In genomic region chr7:100407285-100408180, GRCh38 we compare ENCODE assay signal across 8 cellular contexts. TPM values are rescaled to one million over a fixed set of nuclear protein-coding genes. Genes with fewer than 3 reads are reported as not detected.
DNase-seq lines count a peak whose midpoint lies in the region; ATAC-seq, FAIRE-seq and TF ChIP-seq lines count a peak whose summit lies in the region.

No MANE protein-coding gene starts in this region.

- dilution Hi-C loops in keratinocyte (cut with MboI; ENCODE audit: extremely low pct_ligation_motif_present, low sequenced_read_pairs) = no loop called here

- H3K27ac ChIP-seq in A673 (ENCODE audit: low read depth, low read length, poor library complexity, severe bottlenecking) (no peak overlapping the region), RWPE2 (ENCODE audit: poor library complexity, severe bottlenecking) (no peak overlapping the region), GM12878 (ENCODE audit: control insufficient read depth, insufficient read depth) (no peak overlapping the region), keratinocyte (ENCODE audit: control insufficient read depth, insufficient read depth, low read length) (no peak overlapping the region)

- H3K9me3 ChIP-seq in A673 (ENCODE audit: low read depth, low read length, poor library complexity, severe bottlenecking) = no peaks in the 10 kb centered on the region
- no peaks in the 10 kb centered on the region for H3K9me3 ChIP-seq in RWPE2 (ENCODE audit: severe bottlenecking)
- no peaks in the 10 kb centered on the region for H3K9me3 ChIP-seq in GM12878 (replicated peaks; ENCODE audit: control insufficient read depth, insufficient read depth, low read length)
- H3K9me3 ChIP-seq in keratinocyte (ENCODE audit: control insufficient read depth, low read depth, low read length) = no peaks in the 10 kb centered on the region

- TF ChIP-seq RAD21 in GM12878 (IDR thresholded peaks at IDR 0.05; ENCODE audit: insufficient read depth, low read depth, low read length) = peak; percentile 87

- in situ Hi-C loops in KBM-7 (cut with MboI; ENCODE audit: low pct_unique_long_range_greater_than_20kb, low sequenced_read_pairs) (no loop called here), GM12878 (cut with MboI) (loop anchor here (5.0 kb wide), 1 partner anchor 275 kb away; no protein-coding TSS in a partner anchor)

- POLR2A ChIA-PET in A673 (lab: Charles Lee; ENCODE audit: low non-redundant PET) (interaction anchor here (0.6 kb wide), 1 partner anchor 439 kb away, joined by 3 read pairs; no protein-coding TSS in a partner anchor), GM12878 (lab: Charles Lee) (interaction anchor here (0.7 to 2.4 kb wide), 19 partner anchors 9 to 207 kb away, joined by 3 to 10 read pairs (median 4); partner anchors contain the start of genes MEPCE, PPP1R35 and ZCWPW1)

- no peak overlapping the region for H3K9ac ChIP-seq in GM12878 (ENCODE audit: control insufficient read depth, insufficient read depth, low read length)
- H3K9ac ChIP-seq in keratinocyte (ENCODE audit: control insufficient read depth, extremely low read depth, insufficient read depth, low read length) = no peak overlapping the region

- peaks cover 9% of the 10 kb centered on the region for H3K27me3 ChIP-seq in A673 (replicated peaks; ENCODE audit: insufficient read depth, low read depth, low read length, poor library complexity)
- H3K27me3 ChIP-seq in RWPE2 (ENCODE audit: insufficient read depth, poor library complexity, severe bottlenecking) = no peaks in the 10 kb centered on the region
- H3K27me3 ChIP-seq in GM12878 (replicated peaks in 1 of 2; ENCODE audit: control insufficient read depth in 2 of 2, insufficient read depth in 2 of 2, low read length in 1 of 2) = no peaks in the 10 kb centered on the region
- peaks cover 2% of the 10 kb centered on the region for H3K27me3 ChIP-seq in keratinocyte (ENCODE audit: control insufficient read depth, extremely low read depth, insufficient read depth, low read length)

- TF ChIP-seq EP300 in GM12878 (IDR thresholded peaks at IDR 0.05; ENCODE audit: borderline replicate concordance in 1 of 2, control insufficient read depth in 1 of 2, low read depth in 2 of 2, low read length in 2 of 2) = no peak

- CTCF ChIA-PET in A673 (lab: Charles Lee) = interaction anchor here (0.6 kb wide), 1 partner anchor 275 kb away, joined by 3 read pairs; no protein-coding TSS in a partner anchor
- CTCF ChIA-PET in GM12878 (lab: Yijun Ruan, JAX) = interaction anchor here (0.6 to 4.0 kb wide), 49 partner anchors 8 to 489 kb away, joined by 3 to 134 read pairs (median 5); partner anchors contain the start of genes LAMTOR4, PILRA, PILRB and TSC22D4

- WGBS in GM12878 (ENCODE audit: insufficient coverage, insufficient replicate concordance, low lambda C conversion rate, missing lambda C conversion rate) = 23% methylated on average over 12 of the region's 12 CpGs

- no TSS peak for BruUV-seq in A673 (replicated peaks; lab: Mats Ljungman, UMichigan)
- no TSS peak for BruUV-seq in GM12878 (replicated peaks; lab: Mats Ljungman, UMichigan)

- no peak overlapping the region for H3K4me3 ChIP-seq in A673 (ENCODE audit: low read depth, low read length, poor library complexity, severe bottlenecking)
- H3K4me3 ChIP-seq in RWPE2 (ENCODE audit: severe bottlenecking) = no peak overlapping the region
- no peak overlapping the region for H3K4me3 ChIP-seq in GM12878
- H3K4me3 ChIP-seq in keratinocyte (ENCODE audit: control insufficient read depth in 2 of 3, extremely low read depth in 1 of 3, insufficient read depth in 2 of 3, low read depth in 1 of 3, low read length in 3 of 3) = no peak overlapping the region

- H3K79me2 ChIP-seq in GM12878 (ENCODE audit: control insufficient read depth, insufficient read depth, low read length) (no peaks in the 10 kb centered on the region), keratinocyte (ENCODE audit: control insufficient read depth, insufficient read depth, low read length) (no peaks in the 10 kb centered on the region)

- H3K4me2 ChIP-seq in GM12878 (ENCODE audit: control insufficient read depth, insufficient read depth) = no peak overlapping the region
- no peak overlapping the region for H3K4me2 ChIP-seq in keratinocyte (ENCODE audit: control insufficient read depth, extremely low read depth, insufficient read depth, low read depth, low read length)

- DNase-seq in A673 (ENCODE audit: low spot score) (peak; percentile 80), GM04503 (ENCODE audit: low read depth) (peak; percentile 34), KBM-7 (peak; percentile 80), RWPE2 (ENCODE audit: low spot score) (no peak), GM12878 (ENCODE audit: low read depth, low spot score) (peak; percentile 66), keratinocyte (ENCODE audit: low read depth, low spot score) (no peak)
- DNase-seq in stimulated activated CD8-positive, alpha-beta memory T cell treated with anti-CD3 and anti-CD28 coated beads, Interleukin-4, amount 100 ng/mL, for 48 hours = peak; percentile 33

- intact Hi-C loops in A673 (cut with micrococcal nuclease; ENCODE audit: unreplicated experiment) (loop anchor here (5.0 kb wide), 1 partner anchor 275 kb away; no protein-coding TSS in a partner anchor), GM12878 (cut with micrococcal nuclease; ENCODE audit: unreplicated experiment) (loop anchor here (1.0 to 5.0 kb wide), 4 partner anchors 33 to 275 kb away; partner anchors contain the start of gene PILRB)

- no peak for TF ChIP-seq POLR2A in GM12878 (IDR thresholded peaks at IDR 0.05; ENCODE audit: low read depth, low read length)

- peak overlapping the region; percentile 18; the same call in 1 of the 2 replicates for H2AFZ ChIP-seq in GM12878 (ENCODE audit: control insufficient read depth, low read depth, low read length)
- H2AFZ ChIP-seq in keratinocyte (ENCODE audit: control insufficient read depth, low read length) = no peak overlapping the region

- RAD21 ChIA-PET in GM12878 (lab: Charles Lee; ENCODE audit: unreplicated experiment) = interaction anchor here (0.5 to 3.7 kb wide), 40 partner anchors 8 to 274 kb away, joined by 3 to 89 read pairs (median 5); partner anchors contain the start of genes FBXO24, GAL3ST4, LAMTOR4 and LRCH4

- ATAC-seq in RWPE2 (ENCODE audit: low read depth) = peak; percentile 85
- ATAC-seq in GM12878 = peak; percentile 98
- ATAC-seq in HG03025 (IDR thresholded peaks at IDR 0.05; ENCODE audit: low FRiP score, unreplicated experiment) = no peak

- H3K4me1 ChIP-seq in A673 (ENCODE audit: insufficient read depth, low read length, poor library complexity, severe bottlenecking) = no peaks in the 10 kb centered on the region
- H3K4me1 ChIP-seq in RWPE2 (ENCODE audit: insufficient read depth, poor library complexity, severe bottlenecking) = no peaks in the 10 kb centered on the region
- peaks cover 7% of the 10 kb centered on the region for H3K4me1 ChIP-seq in GM12878 (ENCODE audit: control insufficient read depth, insufficient read depth, low read length)
- H3K4me1 ChIP-seq in keratinocyte (ENCODE audit: control insufficient read depth, extremely low read depth, insufficient read depth, low read length) = peaks cover 5% of the 10 kb centered on the region

- H3K36me3 ChIP-seq in A673 (ENCODE audit: insufficient read depth, low read length, poor library complexity, severe bottlenecking) = no peaks in the 10 kb centered on the region
- no peaks in the 10 kb centered on the region for H3K36me3 ChIP-seq in RWPE2 (ENCODE audit: low read depth)
- H3K36me3 ChIP-seq in GM12878 (ENCODE audit: control insufficient read depth in 2 of 2, insufficient read depth in 2 of 2, low read length in 1 of 2) = no peaks in the 10 kb centered on the region
- no peaks in the 10 kb centered on the region for H3K36me3 ChIP-seq in keratinocyte (ENCODE audit: control insufficient read depth in 2 of 2, extremely low read depth in 1 of 2, insufficient read depth in 2 of 2, low read length in 2 of 2)

- FAIRE-seq in GM12878 (lab: Jason Lieb, UNC) (peak; percentile 96), keratinocyte (lab: Jason Lieb, UNC) (peak; percentile 39)

- SMC1A ChIA-PET in GM12878 (lab: Charles Lee; ENCODE audit: uncharacterized antibody, unreplicated experiment) = interaction anchor here (0.8 to 4.5 kb wide), 35 partner anchors 8 to 274 kb away, joined by 3 to 65 read pairs (median 5); partner anchors contain the start of genes MEPCE and ZCWPW1

- H4K20me1 ChIP-seq in GM12878 (ENCODE audit: control insufficient read depth, insufficient read depth) (no peaks in the 10 kb centered on the region), keratinocyte (ENCODE audit: control insufficient read depth, extremely low read depth, insufficient read depth, low read length) (no peaks in the 10 kb centered on the region)

- TF ChIP-seq CTCF in A673 (conservative IDR thresholded peaks at IDR 0.05; ENCODE audit: low read depth, low read length) (peak; percentile 70), RWPE2 (IDR thresholded peaks at IDR 0.05; ENCODE audit: poor library complexity, severe bottlenecking) (peak; percentile 78), GM12878 (IDR thresholded peaks at IDR 0.05 in 2 of 3, conservative IDR thresholded peaks at IDR 0.05 in 1 of 3; ENCODE audit: control insufficient read depth in 2 of 3, extremely low read depth in 1 of 3, insufficient read depth in 1 of 3, low read depth in 3 of 3, low read length in 3 of 3) (peak; percentile 69 to 82 (median 71)), keratinocyte (optimal IDR thresholded peaks at IDR 0.05 in 1 of 3, IDR thresholded peaks at IDR 0.05 in 1 of 3, conservative IDR thresholded peaks at IDR 0.05 in 1 of 3; ENCODE audit: extremely low read depth in 1 of 3, insufficient read depth in 2 of 3, low read length in 3 of 3) (peak; percentile 57 to 63 (median 61))

- H3K9me1 ChIP-seq in keratinocyte (ENCODE audit: control insufficient read depth, extremely low read depth, insufficient read depth, low read length) = no peaks in the 10 kb centered on the region

RNA-seq across cellular contexts. Expression of gene ZCWPW1, which starts 21.0 kb away (rescaled TPM):
- total RNA-seq in A673 (2021) (0.45 and 1.1 TPM in 2 replicates), GM12878 (2014; rRNA removed) (2.5 and 3.8 TPM in 2 replicates), GM12878 (2014; rRNA removed; fragmentation: Illumina TruSeq; extraction: Trizol) (3.8 and 4.4 TPM in 2 replicates), GM12878 (2021) (3.3 and 3.7 TPM in 2 replicates)
- total RNA-seq in GM12878 (2013; cell fraction: nucleolus; rRNA removed) = 6.6 and 6.8 TPM in 2 replicates
- 4.2 TPM for polyA plus RNA-seq in GM12878 (2011; ENCODE audit: low read depth)
- polyA plus RNA-seq in GM12878 (2011; rRNA removed) (2.9 and 4.6 TPM in 2 replicates), GM12878 (2014; fragmentation: Illumina TruSeq; extraction: Trizol) (3.9 and 4.3 TPM in 2 replicates), GM12878 (2014; fragmentation: Nextera tagmentation; extraction: Ambion mirVana) (1 to 10 TPM; 1.3 to 2.3 TPM), GM12878 (2014; rRNA removed) (4.4 and 5.1 TPM in 2 replicates), GM12878 (2016; fragmentation: Nextera tagmentation; extraction: Ambion mirVana) (1 to 10 TPM; 3.5 to 3.9 TPM), keratinocyte (1.4 to 2.0 TPM (median 1.7 TPM) in 3 replicates)
- polyA plus RNA-seq in GM12878 (2011; cell fraction: cytosol; rRNA removed) = 2.3 and 3.0 TPM in 2 replicates
- 6.2 and 7.2 TPM in 2 replicates for polyA plus RNA-seq in GM12878 (2011; cell fraction: nucleus; rRNA removed)
- 3.7 and 4.0 TPM in 2 replicates for polyA plus RNA-seq in GM12878 (2012)
- polyA minus RNA-seq in GM12878 (2011; rRNA and poly(A)+ RNA removed) = 1.5 and 2.0 TPM in 2 replicates
- 1.3 and 2.1 TPM in 2 replicates for polyA minus RNA-seq in GM12878 (2011; cell fraction: cytosol; rRNA and poly(A)+ RNA removed)
- polyA minus RNA-seq in GM12878 (2011; cell fraction: nucleus; rRNA and poly(A)+ RNA removed) = 1.8 and 1.9 TPM in 2 replicates
- polyA plus RNA-seq in keratinocyte (2011; ENCODE audit: low read depth) = 2.9 TPM
- 1.4 TPM in 2 replicates for polyA plus RNA-seq in keratinocyte (2011; cell fraction: cytosol; rRNA removed)
- polyA plus RNA-seq in keratinocyte (2011; cell fraction: nucleus; rRNA removed) = 2.8 and 3.1 TPM in 2 replicates
- polyA plus RNA-seq in keratinocyte (2012; ENCODE audit: low replicate concordance) = 1.9 and 2.6 TPM in 2 replicates
- polyA minus RNA-seq in keratinocyte = 0.16 to 0.54 TPM in 2 of 3 replicates, not detected in the other
- not detected for polyA minus RNA-seq in keratinocyte (2011; cell fraction: cytosol; rRNA and poly(A)+ RNA removed)
- polyA minus RNA-seq in keratinocyte (2011; cell fraction: nucleus; rRNA and poly(A)+ RNA removed) = 0.84 and 0.85 TPM in 2 replicates

RNA-seq across cellular contexts. Expression of gene MEPCE, which starts 22.1 kb away (rescaled TPM):
- 65.3 and 85.9 TPM in 2 replicates for total RNA-seq in A673 (2021)
- 21.3 and 27.2 TPM in 2 replicates for total RNA-seq in GM12878 (2013; cell fraction: nucleolus; rRNA removed)
- total RNA-seq in GM12878 (2014; rRNA removed) = 33.8 and 39.6 TPM in 2 replicates
- total RNA-seq in GM12878 (2014; rRNA removed; fragmentation: Illumina TruSeq; extraction: Trizol) = 22.8 and 26.0 TPM in 2 replicates
- 46.0 and 48.0 TPM in 2 replicates for total RNA-seq in GM12878 (2021)
- polyA plus RNA-seq in GM12878 (2011; ENCODE audit: low read depth) = 17.6 TPM
- 9.1 and 16.2 TPM in 2 replicates for polyA plus RNA-seq in GM12878 (2011; rRNA removed)
- 17.2 and 23.4 TPM in 2 replicates for polyA plus RNA-seq in GM12878 (2011; cell fraction: cytosol; rRNA removed)
- 33.6 and 46.8 TPM in 2 replicates for polyA plus RNA-seq in GM12878 (2011; cell fraction: nucleus; rRNA removed)
- 31.5 and 32.5 TPM in 2 replicates for polyA plus RNA-seq in GM12878 (2012)
- polyA plus RNA-seq in GM12878 (2014; fragmentation: Illumina TruSeq; extraction: Trizol) = 15.1 and 35.8 TPM in 2 replicates
- 10 to 100 TPM in 1 of 2 experiments, 1 to 10 TPM in 1; 8.2 to 12.6 TPM for polyA plus RNA-seq in GM12878 (2014; fragmentation: Nextera tagmentation; extraction: Ambion mirVana)
- polyA plus RNA-seq in GM12878 (2014; rRNA removed) = 32.3 and 42.0 TPM in 2 replicates
- polyA plus RNA-seq in GM12878 (2016; fragmentation: Nextera tagmentation; extraction: Ambion mirVana) = 10 to 100 TPM; 14.9 to 18.1 TPM
- polyA minus RNA-seq in GM12878 (2011; rRNA and poly(A)+ RNA removed) = 23.3 and 38.0 TPM in 2 replicates
- 12.3 and 15.0 TPM in 2 replicates for polyA minus RNA-seq in GM12878 (2011; cell fraction: cytosol; rRNA and poly(A)+ RNA removed)
- 23.2 and 40.4 TPM in 2 replicates for polyA minus RNA-seq in GM12878 (2011; cell fraction: nucleus; rRNA and poly(A)+ RNA removed)
- polyA plus RNA-seq in keratinocyte = 10.6 to 14.7 TPM (median 10.8 TPM) in 3 replicates
- polyA plus RNA-seq in keratinocyte (2011; ENCODE audit: low read depth) = 7.9 TPM
- 6.6 and 10.3 TPM in 2 replicates for polyA plus RNA-seq in keratinocyte (2011; cell fraction: cytosol; rRNA removed)
- polyA plus RNA-seq in keratinocyte (2011; cell fraction: nucleus; rRNA removed) = 20.1 and 26.0 TPM in 2 replicates
- 19.7 and 22.2 TPM in 2 replicates for polyA plus RNA-seq in keratinocyte (2012; ENCODE audit: low replicate concordance)
- polyA minus RNA-seq in keratinocyte = 18.5 to 33.5 TPM (median 19.0 TPM) in 3 replicates
- 18.2 TPM for polyA minus RNA-seq in keratinocyte (2011; cell fraction: cytosol; rRNA and poly(A)+ RNA removed)
- polyA minus RNA-seq in keratinocyte (2011; cell fraction: nucleus; rRNA and poly(A)+ RNA removed) = 15.1 and 15.7 TPM in 2 replicates

RNA-seq across cellular contexts. Expression of gene PPP1R35, which starts 28.8 kb away (rescaled TPM):
- 27.3 and 37.3 TPM in 2 replicates for total RNA-seq in A673 (2021)
- 12.0 and 12.4 TPM in 2 replicates for total RNA-seq in GM12878 (2013; cell fraction: nucleolus; rRNA removed)
- 51.3 and 55.5 TPM in 2 replicates for total RNA-seq in GM12878 (2014; rRNA removed)
- total RNA-seq in GM12878 (2014; rRNA removed; fragmentation: Illumina TruSeq; extraction: Trizol) = 14.1 and 19.6 TPM in 2 replicates
- 58.1 and 61.0 TPM in 2 replicates for total RNA-seq in GM12878 (2021)
- 6.0 TPM for polyA plus RNA-seq in GM12878 (2011; ENCODE audit: low read depth)
- polyA plus RNA-seq in GM12878 (2011; rRNA removed) = 7.9 and 15.2 TPM in 2 replicates
- polyA plus RNA-seq in GM12878 (2011; cell fraction: cytosol; rRNA removed) = 19.4 and 34.8 TPM in 2 replicates
- 54.8 and 58.1 TPM in 2 replicates for polyA plus RNA-seq in GM12878 (2011; cell fraction: nucleus; rRNA removed)
- 31.2 and 32.0 TPM in 2 replicates for polyA plus RNA-seq in GM12878 (2012)
- polyA plus RNA-seq in GM12878 (2014; fragmentation: Illumina TruSeq; extraction: Trizol) = 0.52 and 5.2 TPM in 2 replicates
- 1 to 10 TPM; 1.8 to 9.9 TPM for polyA plus RNA-seq in GM12878 (2014; fragmentation: Nextera tagmentation; extraction: Ambion mirVana)
- 62.5 and 70.4 TPM in 2 replicates for polyA plus RNA-seq in GM12878 (2014; rRNA removed)
- 10 to 100 TPM in 1 of 2 experiments, 1 to 10 TPM in 1; 4.0 to 56.3 TPM for polyA plus RNA-seq in GM12878 (2016; fragmentation: Nextera tagmentation; extraction: Ambion mirVana)
- polyA minus RNA-seq in GM12878 (2011; rRNA and poly(A)+ RNA removed) = 2.0 and 4.9 TPM in 2 replicates
- 6.9 and 9.5 TPM in 2 replicates for polyA minus RNA-seq in GM12878 (2011; cell fraction: cytosol; rRNA and poly(A)+ RNA removed)
- polyA minus RNA-seq in GM12878 (2011; cell fraction: nucleus; rRNA and poly(A)+ RNA removed) = 5.9 and 9.7 TPM in 2 replicates
- polyA plus RNA-seq in keratinocyte = 12.2 to 15.3 TPM (median 13.3 TPM) in 3 replicates
- polyA plus RNA-seq in keratinocyte (2011; ENCODE audit: low read depth) = 2.2 TPM
- polyA plus RNA-seq in keratinocyte (2011; cell fraction: cytosol; rRNA removed) = 7.4 and 15.5 TPM in 2 replicates
- polyA plus RNA-seq in keratinocyte (2011; cell fraction: nucleus; rRNA removed) = 18.8 and 27.4 TPM in 2 replicates
- polyA plus RNA-seq in keratinocyte (2012; ENCODE audit: low replicate concordance) = 21.6 and 22.8 TPM in 2 replicates
- polyA minus RNA-seq in keratinocyte = 2.2 to 3.6 TPM (median 3.1 TPM) in 3 replicates
- polyA minus RNA-seq in keratinocyte (2011; cell fraction: cytosol; rRNA and poly(A)+ RNA removed) = 21.1 TPM
- 4.0 and 5.8 TPM in 2 replicates for polyA minus RNA-seq in keratinocyte (2011; cell fraction: nucleus; rRNA and poly(A)+ RNA removed)

RNA-seq across cellular contexts. Expression of gene PILRA, which starts 34.2 kb away (rescaled TPM):
- total RNA-seq in A673 (2021) (1.5 and 2.0 TPM in 2 replicates), GM12878 (2014; rRNA removed) (9.0 and 10.1 TPM in 2 replicates), GM12878 (2014; rRNA removed; fragmentation: Illumina TruSeq; extraction: Trizol) (10.8 and 11.1 TPM in 2 replicates), GM12878 (2021) (7.0 and 7.5 TPM in 2 replicates)
- 51.4 and 53.5 TPM in 2 replicates for total RNA-seq in GM12878 (2013; cell fraction: nucleolus; rRNA removed)
- 2.1 TPM for polyA plus RNA-seq in GM12878 (2011; ENCODE audit: low read depth)
- polyA plus RNA-seq in GM12878 (2011; rRNA removed) (30.2 and 43.3 TPM in 2 replicates), GM12878 (2014; fragmentation: Illumina TruSeq; extraction: Trizol) (12.0 and 14.2 TPM in 2 replicates), GM12878 (2014; fragmentation: Nextera tagmentation; extraction: Ambion mirVana) (10 to 100 TPM; 12.2 to 13.5 TPM), GM12878 (2014; rRNA removed) (12.7 and 15.2 TPM in 2 replicates), GM12878 (2016; fragmentation: Nextera tagmentation; extraction: Ambion mirVana) (1 to 10 TPM; 6.6 to 7.2 TPM), keratinocyte (0.17 to 0.59 TPM (median 0.33 TPM) in 3 replicates)
- 77.4 and 79.8 TPM in 2 replicates for polyA plus RNA-seq in GM12878 (2011; cell fraction: cytosol; rRNA removed)
- polyA plus RNA-seq in GM12878 (2011; cell fraction: nucleus; rRNA removed) = 35.6 and 39.5 TPM in 2 replicates
- polyA plus RNA-seq in GM12878 (2012) = 4.9 and 7.0 TPM in 2 replicates
- polyA minus RNA-seq in GM12878 (2011; rRNA and poly(A)+ RNA removed) = 37.6 and 58.1 TPM in 2 replicates
- polyA minus RNA-seq in GM12878 (2011; cell fraction: cytosol; rRNA and poly(A)+ RNA removed) = 8.8 and 9.1 TPM in 2 replicates
- polyA minus RNA-seq in GM12878 (2011; cell fraction: nucleus; rRNA and poly(A)+ RNA removed) = 28.2 and 40.5 TPM in 2 replicates
- polyA plus RNA-seq in keratinocyte (2011; ENCODE audit: low read depth) = not detected
- 0.10 TPM in 1 of 2 replicates, not detected in the other for polyA plus RNA-seq in keratinocyte (2011; cell fraction: cytosol; rRNA removed)
- polyA plus RNA-seq in keratinocyte (2011; cell fraction: nucleus; rRNA removed) = 1.7 and 1.9 TPM in 2 replicates
- polyA plus RNA-seq in keratinocyte (2012; ENCODE audit: low replicate concordance) = 1.5 TPM in 1 of 2 replicates, not detected in the other
- polyA minus RNA-seq in keratinocyte = 0.32 to 0.56 TPM in 2 of 3 replicates, not detected in the other
- polyA minus RNA-seq in keratinocyte (2011; cell fraction: cytosol; rRNA and poly(A)+ RNA removed) = not detected
- polyA minus RNA-seq in keratinocyte (2011; cell fraction: nucleus; rRNA and poly(A)+ RNA removed) = 0.53 and 3.0 TPM in 2 replicates

RNA-seq across cellular contexts. Expression of gene PILRB, which starts 49.6 kb away (rescaled TPM):
- total RNA-seq in A673 (2021) (26.5 and 31.0 TPM in 2 replicates), GM12878 (2014; rRNA removed) (23.9 and 24.0 TPM in 2 replicates), GM12878 (2014; rRNA removed; fragmentation: Illumina TruSeq; extraction: Trizol) (13.2 TPM in 2 replicates), GM12878 (2021) (23.1 and 24.1 TPM in 2 replicates)
- total RNA-seq in GM12878 (2013; cell fraction: nucleolus; rRNA removed) = 77.2 and 88.6 TPM in 2 replicates
- 5.1 TPM for polyA plus RNA-seq in GM12878 (2011; ENCODE audit: low read depth)
- polyA plus RNA-seq in GM12878 (2011; rRNA removed) (14.9 and 35.9 TPM in 2 replicates), GM12878 (2014; fragmentation: Illumina TruSeq; extraction: Trizol) (16.9 and 26.5 TPM in 2 replicates), GM12878 (2014; fragmentation: Nextera tagmentation; extraction: Ambion mirVana) (1 to 10 TPM; 2.6 to 5.6 TPM), GM12878 (2014; rRNA removed) (50.3 and 55.4 TPM in 2 replicates), GM12878 (2016; fragmentation: Nextera tagmentation; extraction: Ambion mirVana) (10 to 100 TPM; 18.6 to 20.1 TPM), keratinocyte (16.5 to 31.4 TPM (median 23.1 TPM) in 3 replicates)
- polyA plus RNA-seq in GM12878 (2011; cell fraction: cytosol; rRNA removed) = 25.1 and 44.7 TPM in 2 replicates
- polyA plus RNA-seq in GM12878 (2011; cell fraction: nucleus; rRNA removed) = 499 and 556 TPM in 2 replicates
- 15.1 and 17.8 TPM in 2 replicates for polyA plus RNA-seq in GM12878 (2012)
- 8.9 and 25.0 TPM in 2 replicates for polyA minus RNA-seq in GM12878 (2011; rRNA and poly(A)+ RNA removed)
- polyA minus RNA-seq in GM12878 (2011; cell fraction: cytosol; rRNA and poly(A)+ RNA removed) = 4.8 and 5.7 TPM in 2 replicates
- 26.7 and 66.3 TPM in 2 replicates for polyA minus RNA-seq in GM12878 (2011; cell fraction: nucleus; rRNA and poly(A)+ RNA removed)
- 9.5 TPM for polyA plus RNA-seq in keratinocyte (2011; ENCODE audit: low read depth)
- 4.4 and 4.6 TPM in 2 replicates for polyA plus RNA-seq in keratinocyte (2011; cell fraction: cytosol; rRNA removed)
- polyA plus RNA-seq in keratinocyte (2011; cell fraction: nucleus; rRNA removed) = 121 and 125 TPM in 2 replicates
- polyA plus RNA-seq in keratinocyte (2012; ENCODE audit: low replicate concordance) = 9.1 and 15.1 TPM in 2 replicates
- polyA minus RNA-seq in keratinocyte = 10.0 to 21.1 TPM (median 11.7 TPM) in 3 replicates
- 4.2 TPM for polyA minus RNA-seq in keratinocyte (2011; cell fraction: cytosol; rRNA and poly(A)+ RNA removed)
- 24.4 and 26.1 TPM in 2 replicates for polyA minus RNA-seq in keratinocyte (2011; cell fraction: nucleus; rRNA and poly(A)+ RNA removed)

Comparison
In these comparisons a context has a peak if more than half of its experiments do, and no peak if none do; other contexts are left out.
1. DNase-seq: peak in A673 (single experiment), GM04503 (single experiment), KBM-7 (single experiment), GM12878 (single experiment) and stimulated activated CD8-positive, alpha-beta memory T cell treated with anti-CD3 and anti-CD28 coated beads, Interleukin-4, amount 100 ng/mL, for 48 hours (single experiment); none in RWPE2 (single experiment) and keratinocyte (single experiment).
2. Peak in every context shown above with its lines, with median percentiles within 50 percentile points of each other: CTCF ChIP-seq.